Comparison of ENCODE assay signal across 1 cellular context in genomic region chr20:49612127-49612738, GRCh38.
TF ChIP-seq lines count a peak whose summit lies in the region.

No MANE protein-coding gene starts in this region.

TF ChIP-seq in HepG2, 621 proteins besides CTCF, POLR2A, EP300 and RAD21 (continued from another document and continues in another):
- TF ChIP-seq ARID5B (CRISPR knock-in tag; IDR thresholded peaks at IDR 0.05): peak; percentile 66
- peak; percentile 56; the same call in 1 of the 2 replicates for TF ChIP-seq NR0B2 (CRISPR knock-in tag; IDR thresholded peaks at IDR 0.05)
- TF ChIP-seq ZNF224 (CRISPR knock-in tag; IDR thresholded peaks at IDR 0.05): no peak
- peak; percentile 54; the same call in 1 of the 2 replicates for TF ChIP-seq MXD1 (CRISPR knock-in tag; IDR thresholded peaks at IDR 0.05)
- TF ChIP-seq ZNF713 (CRISPR knock-in tag; IDR thresholded peaks at IDR 0.05): no peak
- peak; percentile 55 for TF ChIP-seq DMAP1 (CRISPR knock-in tag; IDR thresholded peaks at IDR 0.05)
- no peak for TF ChIP-seq NR3C1 (CRISPR knock-in tag; IDR thresholded peaks at IDR 0.05)
- peak; percentile 52; the same call in 1 of the 2 replicates for TF ChIP-seq ZNF792 (CRISPR knock-in tag; IDR thresholded peaks at IDR 0.05)
- peak; percentile 2 for TF ChIP-seq FOSL2 (CRISPR knock-in tag; IDR thresholded peaks at IDR 0.05)
- 0 out of 2 replicates have a peak, but pooled peaks have one; percentile 2 for TF ChIP-seq ZMAT3 (CRISPR knock-in tag; conservative IDR thresholded peaks at IDR 0.05)
- TF ChIP-seq ATF2 (CRISPR knock-in tag; IDR thresholded peaks at IDR 0.05): no peak
- TF ChIP-seq ZBTB39 (CRISPR knock-in tag; IDR thresholded peaks at IDR 0.05): peak; percentile 49; the same call in 1 of the 2 replicates
- TF ChIP-seq NPAS2 (CRISPR knock-in tag; IDR thresholded peaks at IDR 0.05; ENCODE audit: borderline replicate concordance): no peak
- TF ChIP-seq ZNF772 (CRISPR knock-in tag; IDR thresholded peaks at IDR 0.05): 0 out of 2 replicates have a peak, but pooled peaks have one; percentile 51
- TF ChIP-seq ATM (IDR thresholded peaks at IDR 0.05; ENCODE audit: borderline replicate concordance): no peak
- peak; percentile 98 for TF ChIP-seq HOMEZ (CRISPR knock-in tag; IDR thresholded peaks at IDR 0.05; ENCODE audit: low read depth)
- peak; percentile 51; the same call in 1 of the 2 replicates for TF ChIP-seq ZNF414 (CRISPR knock-in tag; IDR thresholded peaks at IDR 0.05)
- TF ChIP-seq ZNF503 (CRISPR knock-in tag; IDR thresholded peaks at IDR 0.05): peak; percentile 42; the same call in 1 of the 2 replicates
- peak; percentile 56; the same call in 1 of the 2 replicates for TF ChIP-seq HNF4A (CRISPR knock-in tag; IDR thresholded peaks at IDR 0.05)
- 0 out of 2 replicates have a peak, but pooled peaks have one; percentile 53 for TF ChIP-seq GLI4 (CRISPR knock-in tag; IDR thresholded peaks at IDR 0.05; ENCODE audit: borderline replicate concordance)
- TF ChIP-seq SAP130 (CRISPR knock-in tag; IDR thresholded peaks at IDR 0.05; ENCODE audit: low read depth): peak; percentile 90
- no peak; the same call in 1 of the 2 replicates for TF ChIP-seq MIER2 (CRISPR knock-in tag; IDR thresholded peaks at IDR 0.05)
- TF ChIP-seq MEIS1 (CRISPR knock-in tag; IDR thresholded peaks at IDR 0.05; ENCODE audit: borderline replicate concordance): 0 out of 2 replicates have a peak, but pooled peaks have one; percentile 52
- 0 out of 2 replicates have a peak, but pooled peaks have one; percentile 37 for TF ChIP-seq ISL2 (CRISPR knock-in tag; IDR thresholded peaks at IDR 0.05)
- TF ChIP-seq ELF3 (CRISPR knock-in tag; IDR thresholded peaks at IDR 0.05): peak; percentile 91
- no peak for TF ChIP-seq ZNF549 (CRISPR knock-in tag; IDR thresholded peaks at IDR 0.05)
- no peak for TF ChIP-seq TRIM22 (IDR thresholded peaks at IDR 0.05)
- 0 out of 2 replicates have a peak, but pooled peaks have one; percentile 73 for TF ChIP-seq TSC22D2 (CRISPR knock-in tag; IDR thresholded peaks at IDR 0.05; ENCODE audit: borderline replicate concordance)
- TF ChIP-seq ZBTB10 (CRISPR knock-in tag; IDR thresholded peaks at IDR 0.05; ENCODE audit: borderline replicate concordance): peak; percentile 94; the same call in 1 of the 2 replicates
- peak; percentile 85 for TF ChIP-seq ELF1 (CRISPR knock-in tag; IDR thresholded peaks at IDR 0.05)
- 0 out of 2 replicates have a peak, but pooled peaks have one; percentile 66 for TF ChIP-seq ZIK1 (CRISPR knock-in tag; IDR thresholded peaks at IDR 0.05; ENCODE audit: borderline replicate concordance, low read depth)
- TF ChIP-seq MEIS2 (CRISPR knock-in tag; IDR thresholded peaks at IDR 0.05): peak; percentile 91
- 0 out of 2 replicates have a peak, but pooled peaks have one; percentile 56 for TF ChIP-seq MED13 (CRISPR knock-in tag; IDR thresholded peaks at IDR 0.05)
- TF ChIP-seq SOX6 (IDR thresholded peaks at IDR 0.05): no peak
- TF ChIP-seq SOX6 (CRISPR knock-in tag; IDR thresholded peaks at IDR 0.05): peak; percentile 46
- TF ChIP-seq PHF21A (CRISPR knock-in tag; IDR thresholded peaks at IDR 0.05): no peak; the same call in 1 of the 2 replicates
- peak; percentile 73 for TF ChIP-seq MXD4 (CRISPR knock-in tag; IDR thresholded peaks at IDR 0.05)
- TF ChIP-seq HMGXB4 (CRISPR knock-in tag; IDR thresholded peaks at IDR 0.05; ENCODE audit: borderline replicate concordance in 1 of 2, low read depth in 1 of 2): peak in 1 of 2 experiments; percentile 15; a peak in 1 of 4 replicates
- 0 out of 2 replicates have a peak, but pooled peaks have one; percentile 30 for TF ChIP-seq KAT8 (CRISPR knock-in tag; IDR thresholded peaks at IDR 0.05)
- TF ChIP-seq STAG1 (CRISPR knock-in tag; IDR thresholded peaks at IDR 0.05): peak; percentile 32
- TF ChIP-seq SP4 (CRISPR knock-in tag; IDR thresholded peaks at IDR 0.05): 0 out of 2 replicates have a peak, but pooled peaks have one; percentile 18
